Comparison of ENCODE assay signal across 13 cellular contexts in genomic region chr15:96274087-96274440, GRCh38. TPM values are rescaled to one million over a fixed set of nuclear protein-coding genes. Genes with fewer than 3 reads are reported as not detected.
"Had no signal": no experiment of that assay in that cellular context is flagged by ENCODE, and none has a peak within 500 bp of the region (broad histone marks: within the 10 kb centered on the region; RNA-seq: fewer than 3 reads in every experiment).

No MANE protein-coding gene starts in this region.

- H3K36me3 ChIP-seq: suprapubic skin, upper lobe of left lung had no signal

- DNase-seq: activated B cell treated with CpG ODN at 0.5 μM for 24 hours; activated CD4-positive, alpha-beta T cell treated with anti-CD3 and anti-CD28 coated beads, Interleukin-2, amount 10 ng/mL, durations not matched to agents 24 days and 14 days; activated naive CD4-positive, alpha-beta T cell treated with Interleukin-2 at 50 U/mL for 16 hours; central memory CD4-positive, alpha-beta T cell; effector memory CD8-positive, alpha-beta T cell; left colon; nucleus accumbens; stimulated activated naive CD4-positive, alpha-beta T cell treated with Interleukin-2 at 50 U/mL for 16 hours; upper lobe of left lung had no signal

- H3K27me3 ChIP-seq: suprapubic skin, upper lobe of left lung had no signal

- H3K9me3 ChIP-seq: suprapubic skin, upper lobe of left lung had no signal

- H3K4me3 ChIP-seq: lung, suprapubic skin, upper lobe of left lung had no signal

- H3K4me1 ChIP-seq: suprapubic skin, upper lobe of left lung had no signal

- ATAC-seq: effector memory CD8-positive, alpha-beta T cell; left colon; sciatic nerve had no signal

- H3K27ac ChIP-seq: suprapubic skin, upper lobe of left lung had no signal

RNA-seq across cellular contexts. Expression of gene NR2F2, which starts 56.4 kb away (rescaled TPM):
- total RNA-seq: activated B cell treated with CpG ODN at 0.5 μM for 24 hours; activated CD4-positive, alpha-beta T cell treated with anti-CD3 and anti-CD28 coated beads, Interleukin-2, amount 10 ng/mL, durations not matched to agents 24 days and 14 days; natural killer cell treated with Interleukin-12 subunit alpha and Interleukin-12 subunit beta and Interleukin-15 and Interleukin-18, amount 100 ng/mL, for 72 hours had no signal
